ENCODE assay signal across 1 cellular context in the genomic region with DNA sequence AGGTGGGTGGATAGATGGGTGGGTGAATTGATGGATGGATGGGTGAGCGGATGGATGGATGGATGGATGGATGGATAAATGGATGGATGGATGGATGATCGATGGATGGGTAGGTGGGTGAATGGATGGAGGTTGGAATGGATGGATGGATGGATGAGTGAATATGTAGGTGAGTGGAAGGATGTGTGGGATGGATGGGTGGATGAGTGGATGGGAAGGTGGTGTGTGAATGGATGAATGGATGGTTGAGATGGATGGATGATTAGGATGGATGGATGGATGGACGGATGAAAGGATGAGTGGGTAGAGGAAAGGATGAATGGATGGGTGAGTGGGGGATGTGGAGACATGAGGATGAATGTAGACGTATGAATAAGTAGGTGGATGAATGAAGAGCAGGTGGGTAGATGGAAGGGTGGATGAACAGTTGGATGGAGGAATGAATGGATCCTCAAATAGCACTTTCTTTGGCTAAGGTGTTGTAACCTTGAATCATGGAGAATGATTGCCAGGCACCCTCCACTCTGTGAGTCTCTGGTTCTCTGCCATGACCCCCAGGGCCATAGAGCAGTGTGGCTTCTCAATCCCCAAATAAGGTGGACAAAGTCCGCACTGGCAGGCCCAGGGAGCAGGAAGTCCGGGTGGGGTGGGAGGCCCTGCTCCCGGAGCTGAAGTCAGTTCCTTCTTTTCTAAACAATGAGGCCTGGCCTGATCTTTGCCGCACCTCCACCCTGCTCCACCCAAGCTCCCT.
TF ChIP-seq lines count a peak whose summit lies in the region.

No MANE protein-coding gene starts in this region.

TF ChIP-seq in HepG2, 621 proteins besides CTCF, POLR2A, EP300 and RAD21 (continued from another document and continues in another):
- TF ChIP-seq ZNF572 (CRISPR knock-in tag; IDR thresholded peaks at IDR 0.05) (no peak), TAF1 (CRISPR knock-in tag; IDR thresholded peaks at IDR 0.05) (peak; percentile 36; the same call in 1 of the 2 replicates), ZBTB3 (CRISPR knock-in tag; IDR thresholded peaks at IDR 0.05; ENCODE audit: borderline replicate concordance, low read depth) (no peak), DZIP1 (CRISPR knock-in tag; IDR thresholded peaks at IDR 0.05) (no peak), ZNF746 (CRISPR knock-in tag; IDR thresholded peaks at IDR 0.05) (peak; percentile 51; the same call in 1 of the 2 replicates), ZNF83 (CRISPR knock-in tag; IDR thresholded peaks at IDR 0.05; ENCODE audit: borderline replicate concordance) (no peak), ZNF446 (CRISPR knock-in tag; IDR thresholded peaks at IDR 0.05) (no peak), REL (CRISPR knock-in tag; conservative IDR thresholded peaks at IDR 0.05) (no peak), PCBP1 (IDR thresholded peaks at IDR 0.05; ENCODE audit: borderline replicate concordance, low read depth, low read length) (no peak), RBM22 (optimal IDR thresholded peaks at IDR 0.05; ENCODE audit: low read length) (no peak), TMF1 (CRISPR knock-in tag; IDR thresholded peaks at IDR 0.05; ENCODE audit: low read depth) (no peak), KLF12 (CRISPR knock-in tag; IDR thresholded peaks at IDR 0.05; ENCODE audit: borderline replicate concordance) (no peak), NFKBIZ (CRISPR knock-in tag; IDR thresholded peaks at IDR 0.05) (no peak), DPF2 (CRISPR knock-in tag; IDR thresholded peaks at IDR 0.05; ENCODE audit: borderline replicate concordance, low read depth) (no peak), ZNF605 (CRISPR knock-in tag; IDR thresholded peaks at IDR 0.05) (peak; percentile 58; the same call in 1 of the 2 replicates), FOSL2 (CRISPR knock-in tag; IDR thresholded peaks at IDR 0.05) (no peak), HDAC2 (CRISPR knock-in tag; IDR thresholded peaks at IDR 0.05) (peak; percentile 81), GZF1 (CRISPR knock-in tag; IDR thresholded peaks at IDR 0.05) (no peak), ZNF678 (CRISPR knock-in tag; IDR thresholded peaks at IDR 0.05) (no peak), KLF13 (CRISPR knock-in tag; IDR thresholded peaks at IDR 0.05) (no peak), ZFAT (CRISPR knock-in tag; conservative IDR thresholded peaks at IDR 0.05) (no peak), RXRB (CRISPR knock-in tag; IDR thresholded peaks at IDR 0.05; ENCODE audit: borderline replicate concordance) (peak; percentile 54; the same call in 1 of the 2 replicates), NFE2 (CRISPR knock-in tag; IDR thresholded peaks at IDR 0.05) (no peak)
- TF ChIP-seq, protein P1, sequence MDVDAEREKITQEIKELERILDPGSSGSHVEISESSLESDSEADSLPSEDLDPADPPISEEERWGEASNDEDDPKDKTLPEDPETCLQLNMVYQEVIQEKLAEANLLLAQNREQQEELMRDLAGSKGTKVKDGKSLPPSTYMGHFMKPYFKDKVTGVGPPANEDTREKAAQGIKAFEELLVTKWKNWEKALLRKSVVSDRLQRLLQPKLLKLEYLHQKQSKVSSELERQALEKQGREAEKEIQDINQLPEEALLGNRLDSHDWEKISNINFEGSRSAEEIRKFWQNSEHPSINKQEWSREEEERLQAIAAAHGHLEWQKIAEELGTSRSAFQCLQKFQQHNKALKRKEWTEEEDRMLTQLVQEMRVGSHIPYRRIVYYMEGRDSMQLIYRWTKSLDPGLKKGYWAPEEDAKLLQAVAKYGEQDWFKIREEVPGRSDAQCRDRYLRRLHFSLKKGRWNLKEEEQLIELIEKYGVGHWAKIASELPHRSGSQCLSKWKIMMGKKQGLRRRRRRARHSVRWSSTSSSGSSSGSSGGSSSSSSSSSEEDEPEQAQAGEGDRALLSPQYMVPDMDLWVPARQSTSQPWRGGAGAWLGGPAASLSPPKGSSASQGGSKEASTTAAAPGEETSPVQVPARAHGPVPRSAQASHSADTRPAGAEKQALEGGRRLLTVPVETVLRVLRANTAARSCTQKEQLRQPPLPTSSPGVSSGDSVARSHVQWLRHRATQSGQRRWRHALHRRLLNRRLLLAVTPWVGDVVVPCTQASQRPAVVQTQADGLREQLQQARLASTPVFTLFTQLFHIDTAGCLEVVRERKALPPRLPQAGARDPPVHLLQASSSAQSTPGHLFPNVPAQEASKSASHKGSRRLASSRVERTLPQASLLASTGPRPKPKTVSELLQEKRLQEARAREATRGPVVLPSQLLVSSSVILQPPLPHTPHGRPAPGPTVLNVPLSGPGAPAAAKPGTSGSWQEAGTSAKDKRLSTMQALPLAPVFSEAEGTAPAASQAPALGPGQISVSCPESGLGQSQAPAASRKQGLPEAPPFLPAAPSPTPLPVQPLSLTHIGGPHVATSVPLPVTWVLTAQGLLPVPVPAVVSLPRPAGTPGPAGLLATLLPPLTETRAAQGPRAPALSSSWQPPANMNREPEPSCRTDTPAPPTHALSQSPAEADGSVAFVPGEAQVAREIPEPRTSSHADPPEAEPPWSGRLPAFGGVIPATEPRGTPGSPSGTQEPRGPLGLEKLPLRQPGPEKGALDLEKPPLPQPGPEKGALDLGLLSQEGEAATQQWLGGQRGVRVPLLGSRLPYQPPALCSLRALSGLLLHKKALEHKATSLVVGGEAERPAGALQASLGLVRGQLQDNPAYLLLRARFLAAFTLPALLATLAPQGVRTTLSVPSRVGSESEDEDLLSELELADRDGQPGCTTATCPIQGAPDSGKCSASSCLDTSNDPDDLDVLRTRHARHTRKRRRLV (CRISPR knock-in tag; IDR thresholded peaks at IDR 0.05) = no peak
- TF ChIP-seq, protein P2, sequence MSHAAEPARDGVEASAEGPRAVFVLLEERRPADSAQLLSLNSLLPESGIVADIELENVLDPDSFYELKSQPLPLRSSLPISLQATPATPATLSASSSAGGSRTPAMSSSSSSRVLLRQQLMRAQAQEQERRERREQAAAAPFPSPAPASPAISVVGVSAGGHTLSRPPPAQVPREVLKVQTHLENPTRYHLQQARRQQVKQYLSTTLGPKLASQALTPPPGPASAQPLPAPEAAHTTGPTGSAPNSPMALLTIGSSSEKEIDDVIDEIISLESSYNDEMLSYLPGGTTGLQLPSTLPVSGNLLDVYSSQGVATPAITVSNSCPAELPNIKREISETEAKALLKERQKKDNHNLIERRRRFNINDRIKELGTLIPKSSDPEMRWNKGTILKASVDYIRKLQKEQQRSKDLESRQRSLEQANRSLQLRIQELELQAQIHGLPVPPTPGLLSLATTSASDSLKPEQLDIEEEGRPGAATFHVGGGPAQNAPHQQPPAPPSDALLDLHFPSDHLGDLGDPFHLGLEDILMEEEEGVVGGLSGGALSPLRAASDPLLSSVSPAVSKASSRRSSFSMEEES (CRISPR knock-in tag; IDR thresholded peaks at IDR 0.05) = no peak
- TF ChIP-seq, protein P3, sequence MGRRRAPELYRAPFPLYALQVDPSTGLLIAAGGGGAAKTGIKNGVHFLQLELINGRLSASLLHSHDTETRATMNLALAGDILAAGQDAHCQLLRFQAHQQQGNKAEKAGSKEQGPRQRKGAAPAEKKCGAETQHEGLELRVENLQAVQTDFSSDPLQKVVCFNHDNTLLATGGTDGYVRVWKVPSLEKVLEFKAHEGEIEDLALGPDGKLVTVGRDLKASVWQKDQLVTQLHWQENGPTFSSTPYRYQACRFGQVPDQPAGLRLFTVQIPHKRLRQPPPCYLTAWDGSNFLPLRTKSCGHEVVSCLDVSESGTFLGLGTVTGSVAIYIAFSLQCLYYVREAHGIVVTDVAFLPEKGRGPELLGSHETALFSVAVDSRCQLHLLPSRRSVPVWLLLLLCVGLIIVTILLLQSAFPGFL (CRISPR knock-in tag; IDR thresholded peaks at IDR 0.05) = no peak
- TF ChIP-seq, protein P4, sequence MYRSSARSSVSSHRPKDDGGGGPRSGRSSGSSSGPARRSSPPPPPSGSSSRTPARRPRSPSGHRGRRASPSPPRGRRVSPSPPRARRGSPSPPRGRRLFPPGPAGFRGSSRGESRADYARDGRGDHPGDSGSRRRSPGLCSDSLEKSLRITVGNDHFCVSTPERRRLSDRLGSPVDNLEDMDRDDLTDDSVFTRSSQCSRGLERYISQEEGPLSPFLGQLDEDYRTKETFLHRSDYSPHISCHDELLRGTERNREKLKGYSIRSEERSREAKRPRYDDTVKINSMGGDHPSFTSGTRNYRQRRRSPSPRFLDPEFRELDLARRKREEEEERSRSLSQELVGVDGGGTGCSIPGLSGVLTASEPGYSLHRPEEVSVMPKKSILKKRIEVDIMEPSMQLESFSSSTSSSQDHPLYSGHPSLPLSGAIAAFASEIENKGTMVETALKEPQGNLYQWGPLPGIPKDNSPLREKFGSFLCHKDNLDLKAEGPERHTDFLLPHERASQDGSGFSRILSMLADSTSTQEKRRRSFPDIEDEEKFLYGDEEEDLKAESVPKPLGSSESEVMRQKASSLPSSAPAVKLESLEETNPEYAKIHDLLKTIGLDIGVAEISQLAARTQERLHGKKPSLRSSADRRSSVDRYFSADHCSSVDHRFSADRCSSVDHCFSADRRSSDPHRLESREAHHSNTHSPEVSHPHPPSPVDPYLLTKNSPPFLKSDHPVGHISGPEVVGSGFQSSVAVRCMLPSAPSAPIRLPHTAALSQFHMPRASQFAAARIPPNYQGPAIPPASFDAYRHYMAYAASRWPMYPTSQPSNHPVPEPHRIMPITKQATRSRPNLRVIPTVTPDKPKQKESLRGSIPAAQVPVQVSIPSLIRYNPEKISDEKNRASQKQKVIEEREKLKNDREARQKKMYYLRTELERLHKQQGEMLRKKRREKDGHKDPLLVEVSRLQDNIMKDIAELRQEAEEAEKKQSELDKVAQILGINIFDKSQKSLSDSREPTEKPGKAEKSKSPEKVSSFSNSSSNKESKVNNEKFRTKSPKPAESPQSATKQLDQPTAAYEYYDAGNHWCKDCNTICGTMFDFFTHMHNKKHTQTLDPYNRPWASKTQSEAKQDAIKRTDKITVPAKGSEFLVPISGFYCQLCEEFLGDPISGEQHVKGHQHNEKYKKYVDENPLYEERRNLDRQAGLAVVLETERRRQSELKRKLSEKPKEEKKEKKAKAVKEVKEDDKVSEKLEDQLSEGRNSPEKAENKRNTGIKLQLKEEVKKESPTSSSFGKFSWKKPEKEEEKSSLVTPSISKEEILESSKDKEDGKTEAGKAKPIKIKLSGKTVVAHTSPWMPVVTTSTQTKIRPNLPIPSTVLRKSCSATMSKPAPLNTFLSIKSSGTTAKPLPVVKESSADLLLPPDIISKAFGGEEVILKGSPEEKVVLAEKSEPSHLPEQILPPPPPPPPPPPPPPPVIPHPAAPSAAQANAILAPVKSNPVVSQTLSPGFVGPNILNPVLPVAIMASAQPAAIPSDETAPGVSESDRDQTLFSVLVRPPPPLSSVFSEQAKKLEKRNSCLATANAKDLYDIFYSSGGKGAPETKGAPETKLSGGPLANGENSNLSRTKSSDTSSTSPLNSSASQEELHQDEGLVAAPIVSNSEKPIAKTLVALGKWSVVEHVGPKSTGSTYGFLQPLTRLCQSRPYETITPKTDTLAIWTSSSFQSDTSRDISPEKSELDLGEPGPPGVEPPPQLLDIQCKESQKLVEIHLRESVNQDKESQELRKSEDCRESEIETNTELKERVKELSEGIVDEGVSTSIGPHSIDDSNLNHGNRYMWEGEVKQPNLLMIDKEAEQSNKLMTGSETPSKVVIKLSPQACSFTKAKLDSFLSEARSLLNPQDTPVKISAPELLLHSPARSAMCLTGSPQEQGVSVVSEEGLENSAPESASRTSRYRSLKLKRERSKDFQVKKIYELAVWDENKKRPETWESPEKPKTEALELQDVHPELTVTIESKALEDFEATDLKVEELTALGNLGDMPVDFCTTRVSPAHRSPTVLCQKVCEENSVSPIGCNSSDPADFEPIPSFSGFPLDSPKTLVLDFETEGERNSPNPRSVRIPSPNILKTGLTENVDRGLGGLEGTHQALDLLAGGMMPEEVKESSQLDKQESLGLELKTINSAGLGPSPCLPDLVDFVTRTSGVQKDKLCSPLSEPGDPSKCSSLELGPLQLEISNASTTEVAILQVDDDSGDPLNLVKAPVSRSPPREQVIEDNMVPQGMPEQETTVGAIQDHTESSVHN (CRISPR knock-in tag; IDR thresholded peaks at IDR 0.05) = no peak
- TF ChIP-seq, protein P5, sequence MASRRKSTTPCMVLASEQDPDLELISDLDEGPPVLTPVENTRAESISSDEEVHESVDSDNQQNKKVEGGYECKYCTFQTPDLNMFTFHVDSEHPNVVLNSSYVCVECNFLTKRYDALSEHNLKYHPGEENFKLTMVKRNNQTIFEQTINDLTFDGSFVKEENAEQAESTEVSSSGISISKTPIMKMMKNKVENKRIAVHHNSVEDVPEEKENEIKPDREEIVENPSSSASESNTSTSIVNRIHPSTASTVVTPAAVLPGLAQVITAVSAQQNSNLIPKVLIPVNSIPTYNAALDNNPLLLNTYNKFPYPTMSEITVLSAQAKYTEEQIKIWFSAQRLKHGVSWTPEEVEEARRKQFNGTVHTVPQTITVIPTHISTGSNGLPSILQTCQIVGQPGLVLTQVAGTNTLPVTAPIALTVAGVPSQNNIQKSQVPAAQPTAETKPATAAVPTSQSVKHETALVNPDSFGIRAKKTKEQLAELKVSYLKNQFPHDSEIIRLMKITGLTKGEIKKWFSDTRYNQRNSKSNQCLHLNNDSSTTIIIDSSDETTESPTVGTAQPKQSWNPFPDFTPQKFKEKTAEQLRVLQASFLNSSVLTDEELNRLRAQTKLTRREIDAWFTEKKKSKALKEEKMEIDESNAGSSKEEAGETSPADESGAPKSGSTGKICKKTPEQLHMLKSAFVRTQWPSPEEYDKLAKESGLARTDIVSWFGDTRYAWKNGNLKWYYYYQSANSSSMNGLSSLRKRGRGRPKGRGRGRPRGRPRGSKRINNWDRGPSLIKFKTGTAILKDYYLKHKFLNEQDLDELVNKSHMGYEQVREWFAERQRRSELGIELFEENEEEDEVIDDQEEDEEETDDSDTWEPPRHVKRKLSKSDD (CRISPR knock-in tag; IDR thresholded peaks at IDR 0.05; ENCODE audit: low read depth) = no peak
- TF ChIP-seq, protein P6, sequence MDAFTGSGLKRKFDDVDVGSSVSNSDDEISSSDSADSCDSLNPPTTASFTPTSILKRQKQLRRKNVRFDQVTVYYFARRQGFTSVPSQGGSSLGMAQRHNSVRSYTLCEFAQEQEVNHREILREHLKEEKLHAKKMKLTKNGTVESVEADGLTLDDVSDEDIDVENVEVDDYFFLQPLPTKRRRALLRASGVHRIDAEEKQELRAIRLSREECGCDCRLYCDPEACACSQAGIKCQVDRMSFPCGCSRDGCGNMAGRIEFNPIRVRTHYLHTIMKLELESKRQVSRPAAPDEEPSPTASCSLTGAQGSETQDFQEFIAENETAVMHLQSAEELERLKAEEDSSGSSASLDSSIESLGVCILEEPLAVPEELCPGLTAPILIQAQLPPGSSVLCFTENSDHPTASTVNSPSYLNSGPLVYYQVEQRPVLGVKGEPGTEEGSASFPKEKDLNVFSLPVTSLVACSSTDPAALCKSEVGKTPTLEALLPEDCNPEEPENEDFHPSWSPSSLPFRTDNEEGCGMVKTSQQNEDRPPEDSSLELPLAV (CRISPR knock-in tag; conservative IDR thresholded peaks at IDR 0.05; ENCODE audit: low read depth) = no peak
